26 cellular contexts compared by ENCODE assay signal in genomic region chrX:20715176-20715575, GRCh38.
"Had no signal": no experiment of that assay in that cellular context is flagged by ENCODE, and none has a peak within 500 bp of the region (broad histone marks: within the 10 kb centered on the region; RNA-seq: fewer than 3 reads in every experiment).

No MANE protein-coding gene starts in this region.

- H3K9me3 ChIP-seq: colonic mucosa, gastrocnemius medialis, prostate gland, sigmoid colon, stomach, thyroid gland had no signal

- H3K27ac ChIP-seq: colonic mucosa, epithelial cell of prostate, gastrocnemius medialis, neural progenitor cell, prostate gland, sigmoid colon, stomach, thyroid gland had no signal

- H3K27me3 ChIP-seq: colonic mucosa, gastrocnemius medialis, neural progenitor cell, sigmoid colon, thyroid gland had no signal

- H3K4me3 ChIP-seq: colonic mucosa, gastrocnemius medialis, neural progenitor cell, prostate gland, sigmoid colon, stomach, thyroid gland had no signal

- H3K36me3 ChIP-seq: colonic mucosa, gastrocnemius medialis, neural progenitor cell, prostate gland, sigmoid colon, stomach, thyroid gland had no signal

- H3K4me1 ChIP-seq: colonic mucosa, gastrocnemius medialis, prostate gland, sigmoid colon, stomach, thyroid gland had no signal

- DNase-seq: colonic mucosa; effector CD8-positive, alpha-beta T cell; endodermal cell; foreskin fibroblast; gastrocnemius medialis; head of caudate nucleus; immature natural killer cell; islet precursor cell; kidney glomerular epithelial cell; left colon; mesendoderm; midbrain; naive thymus-derived CD4-positive, alpha-beta T cell; right cardiac atrium; sigmoid colon; stimulated activated CD4-positive, alpha-beta T cell treated with anti-CD3 and anti-CD28 coated beads, Interleukin-2, amount 100 ng/mL, for 24 hours; stimulated activated CD4-positive, alpha-beta T cell treated with anti-CD3 and anti-CD28 coated beads, Interleukin-4, amount 100 ng/mL, for 24 hours; stimulated activated naive CD4-positive, alpha-beta T cell treated with Interleukin-2 at 50 U/mL for 16 hours; stomach; thyroid gland; trophoblast cell had no signal

- ATAC-seq: esophagus mucosa; gastrocnemius medialis; left colon; naive thymus-derived CD4-positive, alpha-beta T cell; right cardiac atrium; stimulated activated effector memory CD8-positive, alpha-beta T cell treated with anti-CD3 and anti-CD28 coated beads, Interleukin-12 subunit alpha, Interleukin-12 subunit beta, amount 100 ng/mL, for 72 hours had no signal
